ENCODE assay signal across 1 cellular context in genomic region chr10:22369433-22370072, GRCh38.
TF ChIP-seq lines count a peak whose summit lies in the region.

No MANE protein-coding gene starts in this region.

TF ChIP-seq in HEK293, 187 proteins besides CTCF, POLR2A, EP300 and RAD21 (continued from another document):
- TF ChIP-seq PRDM10 (tag by site-specific recombination; IDR thresholded peaks at IDR 0.05) (0 out of 2 replicates have a peak, but pooled peaks have one; percentile 10), ZNF660 (tag by site-specific recombination; IDR thresholded peaks at IDR 0.05) (peak; percentile 84), ZNF394 (tag by site-specific recombination; IDR thresholded peaks at IDR 0.05; ENCODE audit: borderline replicate concordance) (no peak), ZBTB21 (tag by site-specific recombination; IDR thresholded peaks at IDR 0.05) (peak; percentile 93), ZNF37A (tag by site-specific recombination; IDR thresholded peaks at IDR 0.05) (no peak), ZNF843 (tag by site-specific recombination; IDR thresholded peaks at IDR 0.05) (0 out of 2 replicates have a peak, but pooled peaks have one; percentile 28), RBAK (tag by site-specific recombination; IDR thresholded peaks at IDR 0.05) (peak; percentile 33; the same call in 1 of the 2 replicates), ZFP37 (tag by site-specific recombination; IDR thresholded peaks at IDR 0.05) (0 out of 2 replicates have a peak, but pooled peaks have one; percentile 36), ZNF324 (tag by site-specific recombination; IDR thresholded peaks at IDR 0.05) (0 out of 2 replicates have a peak, but pooled peaks have one; percentile 57), ZNF692 (tag by site-specific recombination; IDR thresholded peaks at IDR 0.05) (peak; percentile 53; the same call in 1 of the 2 replicates)
